Comparison of ENCODE assay signal across 14 cellular contexts in the genomic region with DNA sequence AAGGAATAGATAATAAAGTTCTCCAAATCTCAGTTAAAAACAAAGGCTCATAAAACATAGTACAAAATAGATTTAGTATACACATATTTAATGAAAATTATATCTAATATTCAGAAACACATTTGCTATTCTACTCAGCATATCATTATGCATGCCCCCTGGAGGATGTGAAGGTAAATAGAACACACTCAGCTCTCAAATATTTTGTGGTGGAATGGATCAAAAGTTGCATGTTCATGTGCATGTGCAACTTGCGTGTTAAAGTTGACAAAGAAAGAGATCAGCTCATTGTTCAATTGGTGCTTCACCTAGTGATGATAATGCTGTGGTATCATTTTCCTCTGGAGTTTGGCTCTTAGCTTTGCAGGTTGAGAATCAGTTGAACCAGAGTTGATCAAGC. TPM values are rescaled to one million over a fixed set of nuclear protein-coding genes. Genes with fewer than 3 reads are reported as not detected.
A peak's percentile ranks its signal among the peaks of the same experiment; 100 is the strongest.
DNase-seq lines count a peak whose midpoint lies in the region; ATAC-seq, FAIRE-seq and TF ChIP-seq lines count a peak whose summit lies in the region.
"Had no signal": no experiment of that assay in that cellular context is flagged by ENCODE, and none has a peak within 500 bp of the region (broad histone marks: within the 10 kb centered on the region; RNA-seq: fewer than 3 reads in every experiment).

No MANE protein-coding gene starts in this region.

- no peak for DNase-seq in HFFc6
- no peak for DNase-seq in keratinocyte (ENCODE audit: low read depth, low spot score)
- DNase-seq in Karpas-422: no peak
- DNase-seq in kidney: no peak
- DNase-seq: activated naive CD4-positive, alpha-beta T cell; effector memory CD8-positive, alpha-beta T cell; uterus had no signal

- H3K27ac ChIP-seq in C4-2B: no peak overlapping the region
- no peak overlapping the region for H3K27ac ChIP-seq in keratinocyte (ENCODE audit: control insufficient read depth, insufficient read depth, low read length)
- H3K27ac ChIP-seq in Karpas-422 (ENCODE audit: low read length): no peak overlapping the region
- H3K27ac ChIP-seq in kidney (ENCODE audit: low read depth in 2 of 2, low read length in 2 of 2): no peak overlapping the region
- H3K27ac ChIP-seq: uterus had no signal

- H3K4me3 Mint-ChIP-seq in HFFc6: no peak overlapping the region
- H3K4me3 Mint-ChIP-seq: effector memory CD8-positive, alpha-beta T cell had no signal

- H3K27ac Mint-ChIP-seq in HFFc6: no peak overlapping the region
- H3K27ac Mint-ChIP-seq: effector memory CD8-positive, alpha-beta T cell had no signal

- peaks cover 7% of the 10 kb centered on the region for H3K4me1 Mint-ChIP-seq in HFFc6 (ENCODE audit: low read depth)

- ATAC-seq in GM21786 (IDR thresholded peaks at IDR 0.05; ENCODE audit: unreplicated experiment) (no peak), GM18858 (IDR thresholded peaks at IDR 0.05; ENCODE audit: unreplicated experiment) (no peak)
- ATAC-seq: activated CD4-positive, CD25-positive, alpha-beta regulatory T cell treated with anti-CD3 and anti-CD28 coated beads, Interleukin-2, amount 50 U/mL, for 24 hours; effector memory CD8-positive, alpha-beta T cell had no signal

- H3K9me1 ChIP-seq in keratinocyte (ENCODE audit: control insufficient read depth, extremely low read depth, insufficient read depth, low read length): no peaks in the 10 kb centered on the region

- H2AFZ ChIP-seq in keratinocyte (ENCODE audit: control insufficient read depth, low read length): no peak overlapping the region
- H2AFZ ChIP-seq in Karpas-422 (ENCODE audit: low read length): no peak overlapping the region

- FAIRE-seq in keratinocyte (lab: Jason Lieb, UNC) (no peak), kidney (lab: Jason Lieb, UNC) (no peak)
- FAIRE-seq: G401.6, islet of Langerhans had no signal

- no peak overlapping the region for H3K4me2 ChIP-seq in keratinocyte (ENCODE audit: control insufficient read depth, extremely low read depth, insufficient read depth, low read depth, low read length)
- no peak overlapping the region for H3K4me2 ChIP-seq in Karpas-422 (ENCODE audit: low read depth, low read length, poor library complexity, severe bottlenecking)

- no peak overlapping the region for H3K4me3 ChIP-seq in WI38 (ENCODE audit: low read depth, low read length)
- H3K4me3 ChIP-seq in keratinocyte (ENCODE audit: control insufficient read depth in 2 of 3, extremely low read depth in 1 of 3, insufficient read depth in 2 of 3, low read depth in 1 of 3, low read length in 3 of 3): no peak overlapping the region
- no peak overlapping the region for H3K4me3 ChIP-seq in Karpas-422 (ENCODE audit: low read length)
- no peak overlapping the region for H3K4me3 ChIP-seq in kidney (ENCODE audit: low read length in 2 of 2)
- H3K4me3 ChIP-seq: uterus had no signal

- TF ChIP-seq CTCF in C4-2B (conservative IDR thresholded peaks at IDR 0.05): peak; percentile 44
- peak; percentile 69 for TF ChIP-seq CTCF in HFFc6 (IDR thresholded peaks at IDR 0.05)
- peak; percentile 12; the same call in 1 of the 2 replicates for TF ChIP-seq CTCF in WI38 (IDR thresholded peaks at IDR 0.05; ENCODE audit: low read depth, low read length)
- TF ChIP-seq CTCF in keratinocyte (optimal IDR thresholded peaks at IDR 0.05 in 1 of 3, IDR thresholded peaks at IDR 0.05 in 1 of 3, conservative IDR thresholded peaks at IDR 0.05 in 1 of 3; ENCODE audit: extremely low read depth in 1 of 3, insufficient read depth in 2 of 3, low read length in 3 of 3): peak in 2 of 3 experiments; percentile 14 to 23
- TF ChIP-seq CTCF in kidney (IDR thresholded peaks at IDR 0.05; ENCODE audit: borderline replicate concordance, extremely low read depth, insufficient read depth): no peak

- dilution Hi-C loops in keratinocyte (cut with MboI; ENCODE audit: extremely low pct_ligation_motif_present, low sequenced_read_pairs): no loop called here

- no peaks in the 10 kb centered on the region for H4K20me1 ChIP-seq in keratinocyte (ENCODE audit: control insufficient read depth, extremely low read depth, insufficient read depth, low read length)
- H4K20me1 ChIP-seq in Karpas-422 (ENCODE audit: insufficient read depth, low read depth, low read length): no peaks in the 10 kb centered on the region

- no peaks in the 10 kb centered on the region for H3K9me3 Mint-ChIP-seq in HFFc6
- H3K9me3 Mint-ChIP-seq: effector memory CD8-positive, alpha-beta T cell had no signal

- no peaks in the 10 kb centered on the region for H3K9me3 ChIP-seq in keratinocyte (ENCODE audit: control insufficient read depth, low read depth, low read length)
- no peaks in the 10 kb centered on the region for H3K9me3 ChIP-seq in Karpas-422 (ENCODE audit: low read length)
- H3K9me3 ChIP-seq in kidney (ENCODE audit: control insufficient read depth in 1 of 2, low read length in 2 of 2): no peaks in the 10 kb centered on the region
- H3K9me3 ChIP-seq: uterus had no signal

- H3K9me2 ChIP-seq in Karpas-422 (replicated peaks; ENCODE audit: insufficient read depth, low read length): no peaks in the 10 kb centered on the region

- H3K79me2 ChIP-seq in keratinocyte (ENCODE audit: control insufficient read depth, insufficient read depth, low read length) (peaks cover 1% of the 10 kb centered on the region), Karpas-422 (ENCODE audit: low read length) (peaks cover 6% of the 10 kb centered on the region)

- peaks cover 4% of the 10 kb centered on the region for H3K4me1 ChIP-seq in keratinocyte (ENCODE audit: control insufficient read depth, extremely low read depth, insufficient read depth, low read length)
- H3K4me1 ChIP-seq in Karpas-422 (ENCODE audit: low read length): peaks cover 19% of the 10 kb centered on the region
- H3K4me1 ChIP-seq in kidney (ENCODE audit: control insufficient read depth in 1 of 2, insufficient read depth in 1 of 2, low read depth in 1 of 2, low read length in 2 of 2): peaks cover 0 to 5% of the 10 kb centered on the region in 2 donors
- H3K4me1 ChIP-seq: uterus had no signal

- intact Hi-C loops in kidney (cut with DNase I): no loop called here

- no peaks in the 10 kb centered on the region for H3K36me3 Mint-ChIP-seq in HFFc6 (ENCODE audit: low read depth)

- H3K27me3 ChIP-seq in keratinocyte (ENCODE audit: control insufficient read depth, extremely low read depth, insufficient read depth, low read length): no peaks in the 10 kb centered on the region
- no peaks in the 10 kb centered on the region for H3K27me3 ChIP-seq in Karpas-422 (ENCODE audit: low read length)
- H3K27me3 ChIP-seq: uterus had no signal

- H3K9ac ChIP-seq in keratinocyte (ENCODE audit: control insufficient read depth, extremely low read depth, insufficient read depth, low read length) (no peak overlapping the region), Karpas-422 (ENCODE audit: low read length) (no peak overlapping the region), kidney (ENCODE audit: low read length in 2 of 2) (no peak overlapping the region)

- peaks cover 2% of the 10 kb centered on the region; the same call in 1 of the 2 replicates for H3K27me3 Mint-ChIP-seq in HFFc6 (ENCODE audit: insufficient read depth)

- H3K36me3 ChIP-seq in keratinocyte (ENCODE audit: control insufficient read depth in 2 of 2, extremely low read depth in 1 of 2, insufficient read depth in 2 of 2, low read length in 2 of 2): no peaks in the 10 kb centered on the region
- no peaks in the 10 kb centered on the region for H3K36me3 ChIP-seq in Karpas-422 (ENCODE audit: insufficient read depth, low read length)
- H3K36me3 ChIP-seq in kidney (ENCODE audit: control insufficient read depth in 1 of 2, insufficient read depth in 2 of 2, low read length in 2 of 2): no peaks in the 10 kb centered on the region
- H3K36me3 ChIP-seq: uterus had no signal

RNA-seq across cellular contexts. Expression of gene ZNF644, which starts 4.9 kb away (rescaled TPM):
- total RNA-seq in HFFc6 (2021; fragmentation: NEBNext Ultra II Directional; extraction: Animal tissue kit (Norgen Biotek cat#: 25700)): 10 to 100 TPM; 27.3 to 33.2 (median 30.9) TPM
- 12.3 to 19.1 TPM (median 12.8 TPM) in 3 replicates for polyA plus RNA-seq in keratinocyte
- polyA plus RNA-seq in keratinocyte (2011; ENCODE audit: low read depth): 21.3 TPM
- 6.5 and 19.4 TPM in 2 replicates for polyA plus RNA-seq in keratinocyte (2011; cell fraction: cytosol; rRNA removed)
- 15.7 and 22.9 TPM in 2 replicates for polyA plus RNA-seq in keratinocyte (2011; cell fraction: nucleus; rRNA removed)
- polyA plus RNA-seq in keratinocyte (2012; ENCODE audit: low replicate concordance): 15.1 and 16.4 TPM in 2 replicates
- polyA minus RNA-seq in keratinocyte: 17.5 to 59.4 TPM (median 22.4 TPM) in 3 replicates
- 20.9 TPM for polyA minus RNA-seq in keratinocyte (2011; cell fraction: cytosol; rRNA and poly(A)+ RNA removed)
- polyA minus RNA-seq in keratinocyte (2011; cell fraction: nucleus; rRNA and poly(A)+ RNA removed): 40.7 and 97.6 TPM in 2 replicates
- total RNA-seq in Karpas-422 (2014; rRNA removed; shearing (Covaris generic); ENCODE audit: low replicate concordance): 41.9 and 93.5 TPM in 2 replicates
- 60.4 TPM for total RNA-seq in kidney
- polyA plus RNA-seq in kidney (ENCODE audit: insufficient read depth, low read depth, low replicate concordance): 10.5 TPM
